16 cellular contexts compared by ENCODE assay signal in the genomic region with DNA sequence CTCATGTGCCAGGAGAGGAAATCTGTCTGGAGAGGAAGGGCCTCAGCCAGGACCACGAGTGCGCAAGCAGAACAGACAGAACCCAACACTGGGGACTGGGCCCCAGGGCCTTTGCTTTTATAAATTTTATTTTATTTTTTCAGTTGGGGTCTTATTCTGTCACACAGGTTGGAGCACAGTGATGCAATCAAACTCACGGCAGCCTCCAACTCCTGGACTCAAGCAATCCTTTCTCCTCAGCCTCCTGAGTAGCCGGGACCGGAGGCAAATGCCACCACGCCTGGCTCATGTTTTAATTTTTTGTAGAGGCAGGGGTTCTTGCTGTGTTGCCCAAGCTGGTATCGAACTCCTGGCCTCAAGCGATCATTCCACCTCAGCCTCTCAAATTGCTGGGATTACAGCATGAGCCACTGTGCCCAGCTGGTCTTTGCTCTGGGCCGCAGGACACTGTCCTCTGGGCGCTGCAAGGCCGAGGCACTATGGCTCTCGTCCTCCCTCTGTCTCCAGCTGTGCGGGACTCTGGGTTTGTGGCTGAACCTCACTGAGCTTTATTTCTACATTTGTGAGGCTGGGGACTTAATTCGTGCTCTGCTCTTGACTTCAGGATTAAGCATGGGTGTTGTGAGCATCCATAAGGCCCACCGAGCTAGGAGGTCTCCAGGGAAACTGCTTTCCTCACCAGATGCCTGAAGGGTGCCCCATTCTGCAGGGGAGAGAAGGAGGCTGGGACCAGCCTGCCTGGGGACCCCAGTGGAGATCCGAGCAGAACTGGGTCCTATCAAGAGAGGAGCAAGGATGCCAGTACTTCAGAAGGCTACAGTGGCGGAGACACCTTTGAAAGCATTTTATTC.
"Had no signal": no experiment of that assay in that cellular context is flagged by ENCODE, and none has a peak within 500 bp of the region (broad histone marks: within the 10 kb centered on the region; RNA-seq: fewer than 3 reads in every experiment).

No MANE protein-coding gene starts in this region.

- H3K4me1 ChIP-seq: ascending aorta, tibial artery had no signal

- ATAC-seq: activated T-helper 17 cell treated with anti-CD3 and anti-CD28 coated beads, Interleukin-2, amount 50 U/mL, for 72 hours; stimulated activated memory B cell treated with anti-CD40 and anti-IgM and Interleukin-4, amounts not matched to agents 10 μg/mL and 1 μg/mL and 100 μg/mL, for 72 hours had no signal

- H3K4me3 ChIP-seq: ascending aorta, tibial artery had no signal

- DNase-seq: activated CD4-positive, alpha-beta T cell treated with anti-CD3 and anti-CD28 coated beads, Interleukin-2, amount 10 ng/mL, durations not matched to agents 24 days and 14 days; activated CD4-positive, CD25-positive, alpha-beta regulatory T cell; activated CD8-positive, alpha-beta memory T cell treated with anti-CD3 and anti-CD28 coated beads for 24 hours; activated naive CD4-positive, alpha-beta T cell treated with anti-CD3 and anti-CD28 coated beads, Interleukin-2, amount 10 ng/mL, durations not matched to agents 7 days and 5 days; activated T-cell treated with anti-CD3 and anti-CD28 coated beads for 4 hours; foreskin fibroblast; hippocampal formation; nephron progenitor cell; SW 1271 had no signal

- H3K36me3 ChIP-seq: ascending aorta, tibial artery had no signal

- H3K9me3 ChIP-seq: ascending aorta, tibial artery had no signal

- H3K27me3 ChIP-seq: ascending aorta had no signal

- H3K27ac ChIP-seq: ascending aorta, tibial artery had no signal

- FAIRE-seq: bronchial epithelial cell, endothelial cell of umbilical vein, TTC549 had no signal
